Comparison of ENCODE assay signal across 8 cellular contexts in genomic region chr14:65101631-65102440, GRCh38. TPM values are rescaled to one million over a fixed set of nuclear protein-coding genes. Genes with fewer than 3 reads are reported as not detected.
DNase-seq lines count a peak whose midpoint lies in the region; ATAC-seq, FAIRE-seq and TF ChIP-seq lines count a peak whose summit lies in the region.

No MANE protein-coding gene starts in this region.

- H3K9me2 ChIP-seq in MM.1S (replicated peaks; ENCODE audit: insufficient read depth, low read length), result no peaks in the 10 kb centered on the region

- TF ChIP-seq CTCF in MM.1S (IDR thresholded peaks at IDR 0.05; ENCODE audit: low read length) (no peak), glutamatergic neuron (IDR thresholded peaks at IDR 0.05; ENCODE audit: partially characterized antibody, unreplicated experiment) (no peak), prostate gland (IDR thresholded peaks at IDR 0.05) (no peak)

- peak overlapping the region; percentile 32; the same call in 1 of the 2 replicates for H3K4me2 ChIP-seq in MM.1S (ENCODE audit: low read depth, low read length)

- H2AFZ ChIP-seq in MM.1S (ENCODE audit: low read length), result no peak overlapping the region

- no peak for FAIRE-seq in RCC 7860 (lab: Jason Lieb, UNC)

- H3K4me3 Mint-ChIP-seq in glutamatergic neuron (ENCODE audit: unreplicated experiment), result peak overlapping the region; percentile 97

- H3K27me3 Mint-ChIP-seq in glutamatergic neuron (ENCODE audit: unreplicated experiment), result peaks cover 8% of the 10 kb centered on the region

- DNase-seq in MM.1S (no peak), glutamatergic neuron (peak; percentile 38), prostate gland (ENCODE audit: low spot score) (no peak), NOMO-1 treated with DMSO at 0.1 percent for 48 hours (lab: John Stamatoyannopoulos, UW; ENCODE audit: unreplicated experiment) (no peak), MV-4-11 (lab: John Stamatoyannopoulos, UW) (no peak), RCC 7860 (ENCODE audit: low spot score) (no peak)
- peak; percentile 40 for DNase-seq in activated effector memory CD4-positive, alpha-beta T cell treated with Interleukin-2 at 50 U/mL for 16 hours

- peaks cover 8% of the 10 kb centered on the region for H3K9me3 Mint-ChIP-seq in glutamatergic neuron (ENCODE audit: unreplicated experiment)

- peak overlapping the region; percentile 64 for H3K9ac ChIP-seq in MM.1S (ENCODE audit: low read length)

- H4K20me1 ChIP-seq in MM.1S (ENCODE audit: insufficient read depth, low read length), result no peaks in the 10 kb centered on the region

- H3K4me3 ChIP-seq in MM.1S (ENCODE audit: low read length) (peak overlapping the region; percentile 76), prostate gland (peak overlapping the region; percentile 91 to 96)

- TF ChIP-seq POLR2A in prostate gland (IDR thresholded peaks at IDR 0.05), result no peak

- no peaks in the 10 kb centered on the region for H3K36me3 Mint-ChIP-seq in glutamatergic neuron (ENCODE audit: unreplicated experiment)

- peak overlapping the region; percentile 85 for H3K27ac Mint-ChIP-seq in glutamatergic neuron (ENCODE audit: unreplicated experiment)

- H3K4me1 Mint-ChIP-seq in glutamatergic neuron (ENCODE audit: low read depth, unreplicated experiment), result peaks cover 8% of the 10 kb centered on the region

- no peaks in the 10 kb centered on the region for H3F3A ChIP-seq in MM.1S (ENCODE audit: insufficient read depth, low read length)

- H3K79me2 ChIP-seq in MM.1S (ENCODE audit: low read length), result peaks cover 35% of the 10 kb centered on the region

- WGBS in prostate gland, result under 1% methylated on average over 53 of the region's 66 CpGs

- H3K36me3 ChIP-seq in MM.1S (replicated peaks; ENCODE audit: insufficient read depth, low read length) (no peaks in the 10 kb centered on the region), prostate gland (no peaks in the 10 kb centered on the region)

- H3K9me3 ChIP-seq in MM.1S (replicated peaks; ENCODE audit: insufficient read depth, low read length), result no peaks in the 10 kb centered on the region
- no peaks in the 10 kb centered on the region for H3K9me3 ChIP-seq in prostate gland

- intact Hi-C loops in prostate gland (cut with DNase I), result loop anchor here (2.0 to 5.0 kb wide), 3 partner anchors 55 to 115 kb away; partner anchors contain the start of gene FNTB

- H3K27me3 ChIP-seq in MM.1S (replicated peaks; ENCODE audit: insufficient read depth, low read length) (no peaks in the 10 kb centered on the region), prostate gland (replicated peaks; ENCODE audit: insufficient read depth) (no peaks in the 10 kb centered on the region)

- peak overlapping the region; percentile 23; the same call in 1 of the 2 replicates for H3K27ac ChIP-seq in MM.1S (ENCODE audit: low read length)
- peak overlapping the region; percentile 86 to 90 for H3K27ac ChIP-seq in prostate gland

- peak; percentile 28 for ATAC-seq in GM21526 (IDR thresholded peaks at IDR 0.05; ENCODE audit: low FRiP score, unreplicated experiment)

- H3K4me1 ChIP-seq in MM.1S (ENCODE audit: low read length) (0 out of 2 replicates have a peak, but pooled peaks cover 10% of the 10 kb centered on the region), prostate gland (replicated peaks) (peaks cover 8% of the 10 kb centered on the region)

RNA-seq across cellular contexts. Expression of gene MAX, which starts 0.5 kb away (rescaled TPM):
- total RNA-seq in glutamatergic neuron (ENCODE audit: unreplicated experiment), result 83.5 TPM
- 10 to 100 TPM; 73.2 to 79.0 TPM for total RNA-seq in prostate gland

Comparison
In these comparisons a context has a peak if more than half of its experiments do, and no peak if none do; other contexts are left out.
1. DNase-seq: peak in activated effector memory CD4-positive, alpha-beta T cell treated with Interleukin-2 at 50 U/mL for 16 hours (single experiment) and glutamatergic neuron (single experiment); none in MM.1S (single experiment), prostate gland (single experiment), NOMO-1 treated with DMSO at 0.1 percent for 48 hours (single experiment), MV-4-11 (single experiment) and RCC 7860 (single experiment).